2 cellular contexts compared by ENCODE assay signal in genomic region chr5:154714271-154714986, GRCh38.
TF ChIP-seq lines count a peak whose summit lies in the region.

No MANE protein-coding gene starts in this region.

TF ChIP-seq in IMR-90, 13 proteins besides CTCF, POLR2A, EP300 and RAD21:
- TF ChIP-seq MAZ (IDR thresholded peaks at IDR 0.05; ENCODE audit: borderline replicate concordance, low read depth, low read length) (peak; percentile 50; the same call in 1 of the 2 replicates), FOS (IDR thresholded peaks at IDR 0.05; ENCODE audit: low read depth, low read length) (peak; percentile 64; the same call in 1 of the 2 replicates), CHD1 (IDR thresholded peaks at IDR 0.05; ENCODE audit: low read depth, low read length) (no peak)

TF ChIP-seq in GM12878, 131 proteins besides CTCF, POLR2A, EP300 and RAD21:
- TF ChIP-seq LARP7 (IDR thresholded peaks at IDR 0.05) (no peak), IKZF2 (IDR thresholded peaks at IDR 0.05) (no peak), ZBTB4 (CRISPR knock-in tag; IDR thresholded peaks at IDR 0.05) (no peak), BHLHE40 (IDR thresholded peaks at IDR 0.05; ENCODE audit: borderline replicate concordance in 1 of 2, low read depth in 2 of 2, low read length in 1 of 2) (peak in 1 of 2 experiments; percentile 28; a peak in 1 of 4 replicates), NFIC (IDR thresholded peaks at IDR 0.05; ENCODE audit: low read depth, low read length) (no peak), SPI1 (IDR thresholded peaks at IDR 0.05; ENCODE audit: borderline replicate concordance, insufficient read depth, low read depth, low read length) (peak; percentile 37; the same call in 1 of the 2 replicates), SREBF2 (IDR thresholded peaks at IDR 0.05; ENCODE audit: low read length) (no peak), NR2F1 (conservative IDR thresholded peaks at IDR 0.05) (no peak), SMAD1 (IDR thresholded peaks at IDR 0.05; ENCODE audit: low read depth, partially characterized antibody) (no peak), POLR2AphosphoS5 (IDR thresholded peaks at IDR 0.05; ENCODE audit: low read length) (no peak), FOXK2 (IDR thresholded peaks at IDR 0.05) (no peak), HSF1 (IDR thresholded peaks at IDR 0.05; ENCODE audit: low read depth, low read length) (no peak), HDGF (IDR thresholded peaks at IDR 0.05) (no peak)
